In genomic region chr1:117079751-117080150, GRCh38 we compare ENCODE assay signal across 7 cellular contexts. TPM values are rescaled to one million over a fixed set of nuclear protein-coding genes. Genes with fewer than 3 reads are reported as not detected.
A peak's percentile ranks its signal among the peaks of the same experiment; 100 is the strongest.
DNase-seq lines count a peak whose midpoint lies in the region; ATAC-seq and TF ChIP-seq lines count a peak whose summit lies in the region.
"Not testable (repeated sequence)": the region's sequence is repeated elsewhere in the genome, so short reads cannot be mapped to it uniquely, and the experiment has no call there.

No MANE protein-coding gene starts in this region.

- not testable (repeated sequence) for H3K27ac ChIP-seq in heart left ventricle; right cardiac atrium (ENCODE audit: low read length); stomach; testis

- not testable (repeated sequence) for H3K4me3 Mint-ChIP-seq in MCF 10A (ENCODE audit: unreplicated experiment)

- 46 to 62% (median 53%) methylated on average over 6 of the region's 6 CpGs for WGBS in heart left ventricle, 4 donors
- 65% methylated on average over 6 of the region's 6 CpGs for WGBS in right cardiac atrium
- WGBS in stomach, 5 donors: 49 to 89% (median 66%) methylated on average over 6 of the region's 6 CpGs
- WGBS in testis, 2 donors: 75 to 78% methylated on average over 6 of the region's 6 CpGs

- H3K27me3 Mint-ChIP-seq in MCF 10A (ENCODE audit: insufficient read depth, unreplicated experiment): not testable (repeated sequence)

- TF ChIP-seq POLR2A in heart left ventricle (IDR thresholded peaks at IDR 0.05); stomach (IDR thresholded peaks at IDR 0.05); testis (IDR thresholded peaks at IDR 0.05): not testable (repeated sequence)

- H3K4me1 ChIP-seq in heart left ventricle; right cardiac atrium (ENCODE audit: control insufficient read depth, insufficient read depth, low read length); stomach; testis: not testable (repeated sequence)

- H3K4me1 Mint-ChIP-seq in MCF 10A (ENCODE audit: insufficient read depth, unreplicated experiment): peaks cover 10% of the 10 kb centered on the region

- not testable (repeated sequence) for H3K9me3 Mint-ChIP-seq in MCF 10A (ENCODE audit: unreplicated experiment)

- POLR2A ChIA-PET in MCF 10A (lab: Yijun Ruan, JAX): interaction anchor here (1.5 kb wide), 1 partner anchor 19 kb away, joined by 6 read pairs; the partner anchor contains the start of gene TTF2

- peaks cover 0 to 96% (median 78%) of the 10 kb centered on the region in 9 donors for H3K36me3 ChIP-seq in heart left ventricle
- peaks cover 32 to 100% (median 93%) of the 10 kb centered on the region in 4 donors for H3K36me3 ChIP-seq in stomach
- not testable (repeated sequence) for H3K36me3 ChIP-seq in testis (ENCODE audit: low read depth, missing control alignments)

- H3K36me3 Mint-ChIP-seq in MCF 10A (ENCODE audit: insufficient read depth, unreplicated experiment): peaks cover 69% of the 10 kb centered on the region

- intact Hi-C loops in MCF 10A (cut with micrococcal nuclease); Right ventricle myocardium superior (cut with DNase I); left ventricle myocardium superior (cut with micrococcal nuclease); stomach (cut with DNase I; ENCODE audit: low total_unique reads); testis (cut with DNase I; ENCODE audit: low total_unique reads): not testable (repeated sequence)
- intact Hi-C loops in heart left ventricle (cut with DNase I) (loop anchor here in 3 of 10 donors (10.0 kb wide), 2 partner anchors 45 to 675 kb away; partner anchors contain the start of gene TRIM45 (in 1 of the 3)), right cardiac atrium (cut with DNase I) (loop anchor here in 1 of 4 donors (10.0 kb wide), 2 partner anchors 45 to 205 kb away; partner anchors contain the start of gene TRIM45)

- H3K4me3 ChIP-seq in heart left ventricle; right cardiac atrium (ENCODE audit: low read length); stomach; testis: not testable (repeated sequence)

- not testable (repeated sequence) for TF ChIP-seq CTCF in MCF 10A (IDR thresholded peaks at IDR 0.05; ENCODE audit: unreplicated experiment); heart left ventricle (IDR thresholded peaks at IDR 0.05); stomach (IDR thresholded peaks at IDR 0.05); testis (IDR thresholded peaks at IDR 0.05)

- BruUV-seq in MCF 10A (replicated peaks; lab: Mats Ljungman, UMichigan): not testable (repeated sequence)

- H3K9me3 ChIP-seq in heart left ventricle; right cardiac atrium (ENCODE audit: control insufficient read depth, low read length); stomach; testis: not testable (repeated sequence)

- TF ChIP-seq EP300 in stomach (IDR thresholded peaks at IDR 0.05): not testable (repeated sequence)

- DNase-seq in MCF 10A (ENCODE audit: unreplicated experiment); Right ventricle myocardium superior: not testable (repeated sequence)
- DNase-seq in heart left ventricle: peak in 2 of 5 donors; percentile 33 to 35
- peak; percentile 46 for DNase-seq in left ventricle myocardium superior
- peak; percentile 21 to 62 (median 55) for DNase-seq in right cardiac atrium
- peak; percentile 64 for DNase-seq in stomach
- peak; percentile 61 for DNase-seq in testis

- H3K27me3 ChIP-seq in heart left ventricle; right cardiac atrium (ENCODE audit: control insufficient read depth, insufficient read depth); stomach; testis: not testable (repeated sequence)

- ATAC-seq in Right ventricle myocardium superior (ENCODE audit: poor library complexity): peak; percentile 75
- ATAC-seq in heart left ventricle: peak; percentile 59 to 72 (median 65)
- peak; percentile 72 for ATAC-seq in left ventricle myocardium superior
- peak in 1 of 2 donors; percentile 69 for ATAC-seq in right cardiac atrium

- CTCF ChIA-PET in MCF 10A (lab: Yijun Ruan, JAX): interaction anchor here (0.7 to 1.0 kb wide), 2 partner anchors 12 to 561 kb away, joined by 3 read pairs; no protein-coding TSS in a partner anchor

- peak overlapping the region; percentile 61 for H3K27ac Mint-ChIP-seq in MCF 10A (ENCODE audit: low read depth, unreplicated experiment)

RNA-seq across cellular contexts. Expression of gene TTF2, which starts 19.6 kb away (rescaled TPM):
- total RNA-seq in MCF 10A (2022) (28.4 and 38.6 TPM in 2 replicates), Right ventricle myocardium superior (4.3 TPM), heart left ventricle (10 to 100 TPM in 4 of 9 donors, 1 to 10 TPM in 5; 2.8 to 20.7 (median 9.5) TPM), left ventricle myocardium superior (6.7 TPM), right cardiac atrium (10 to 100 TPM in 1 of 4 donors, 1 to 10 TPM in 3; 8.7 to 10.6 (median 9.2) TPM), stomach (10 to 100 TPM in 4 of 5 donors, 1 to 10 TPM in 1; 6.2 to 58.7 (median 27.0) TPM), testis (10 to 100 TPM; 20.8 to 26.5 TPM)
- polyA plus RNA-seq in heart left ventricle (1 to 10 TPM; 1.2 to 3.7 TPM), right cardiac atrium (2.1 TPM), stomach (1 to 10 TPM; 1.7 to 4.1 (median 2.1) TPM), testis (ENCODE audit: insufficient read depth, low read depth, low replicate concordance) (20.2 TPM)

RNA-seq across cellular contexts. Expression of gene TRIM45, which starts 41.8 kb away (rescaled TPM):
- total RNA-seq in MCF 10A (2022) (1.6 and 2.9 TPM in 2 replicates), Right ventricle myocardium superior (16.4 TPM), heart left ventricle (10 to 100 TPM in 5 of 9 donors, 1 to 10 TPM in 4; 6.9 to 22.2 (median 12.7) TPM), left ventricle myocardium superior (15.3 TPM), right cardiac atrium (10 to 100 TPM in 3 of 4 donors, 1 to 10 TPM in 1; 8.9 to 21.9 (median 18.6) TPM), stomach (1 to 10 TPM in 2 of 5 donors, under 1 TPM in 2, not detected in 1; 0.29 to 6.8 (median 2.5) TPM), testis (10 to 100 TPM; 19.4 to 21.6 TPM)
- polyA plus RNA-seq in heart left ventricle (1 to 10 TPM; 1.4 to 7.6 TPM), right cardiac atrium (11.5 TPM), stomach (1 to 10 TPM in 2 of 3 donors, under 1 TPM in 1; 0.61 to 2.9 (median 1.9) TPM), testis (ENCODE audit: insufficient read depth, low read depth, low replicate concordance) (12.3 TPM)
